In genomic region chr13:111165189-111165588, GRCh38 we compare ENCODE assay signal across 15 cellular contexts. TPM values are rescaled to one million over a fixed set of nuclear protein-coding genes. Genes with fewer than 3 reads are reported as not detected.
DNase-seq lines count a peak whose midpoint lies in the region; ATAC-seq and TF ChIP-seq lines count a peak whose summit lies in the region.
"Had no signal": no experiment of that assay in that cellular context is flagged by ENCODE, and none has a peak within 500 bp of the region (broad histone marks: within the 10 kb centered on the region; RNA-seq: fewer than 3 reads in every experiment).

No MANE protein-coding gene starts in this region.

- peaks cover 52% of the 10 kb centered on the region for H3K4me1 Mint-ChIP-seq in memory B cell

- peak overlapping the region; percentile 84 for H3K27ac Mint-ChIP-seq in memory B cell

- H3K9me3 ChIP-seq in vagina: no peaks in the 10 kb centered on the region

- intact Hi-C loops in vagina (cut with DNase I): no loop called here

- no peak overlapping the region for H3K4me3 Mint-ChIP-seq in memory B cell

- no peaks in the 10 kb centered on the region for H3K27me3 ChIP-seq in vagina

- H3K27me3 Mint-ChIP-seq in memory B cell: no peaks in the 10 kb centered on the region

- no peak for TF ChIP-seq POLR2A in vagina (IDR thresholded peaks at IDR 0.05)

- DNase-seq in memory B cell (ENCODE audit: low spot score in 2 of 2) (no peak), vagina (ENCODE audit: extremely low spot score in 2 of 2) (no peak), SKM-1 (lab: John Stamatoyannopoulos, UW; ENCODE audit: unreplicated experiment) (no peak), GM13977 (ENCODE audit: low spot score) (no peak)
- DNase-seq: activated CD4-positive, alpha-beta T cell treated with anti-CD3 and anti-CD28 coated beads for 48 hours; activated effector memory CD4-positive, alpha-beta T cell treated with Interleukin-2 at 50 U/mL for 16 hours; AML-193; head of caudate nucleus; NCI-H187 treated with DMSO at 0.1 percent for 48 hours had no signal

- H3K36me3 Mint-ChIP-seq in memory B cell: peaks cover 31% of the 10 kb centered on the region

- in situ Hi-C loops in GM13977 (cut with MboI; ENCODE audit: low pct_unique_long_range_greater_than_20kb, low sequenced_read_pairs, unreplicated experiment): no loop called here

- H3K9me3 Mint-ChIP-seq in memory B cell: no peaks in the 10 kb centered on the region

- H3K4me1 ChIP-seq in vagina: peaks cover 46% of the 10 kb centered on the region

- no peak overlapping the region for H3K4me3 ChIP-seq in vagina
- H3K4me3 ChIP-seq: K562 had no signal

- ATAC-seq in GM18861 (IDR thresholded peaks at IDR 0.05; ENCODE audit: unreplicated experiment) (peak; percentile 19), GM21528 (IDR thresholded peaks at IDR 0.05; ENCODE audit: low FRiP score, unreplicated experiment) (peak; percentile 32), HG03095 (IDR thresholded peaks at IDR 0.05; ENCODE audit: unreplicated experiment) (peak; percentile 42), memory B cell (ENCODE audit: low read depth) (no peak), GM19324 (IDR thresholded peaks at IDR 0.05; ENCODE audit: low FRiP score, unreplicated experiment) (no peak)
- ATAC-seq: K562, left lobe of liver had no signal

- TF ChIP-seq CTCF in vagina (IDR thresholded peaks at IDR 0.05) (no peak), GM13977 (IDR thresholded peaks at IDR 0.05; ENCODE audit: extremely low read depth, insufficient read depth, missing control alignments) (no peak)

- H3K27ac ChIP-seq in vagina: no peak overlapping the region

- H3K36me3 ChIP-seq in vagina: no peaks in the 10 kb centered on the region

RNA-seq across cellular contexts. Expression of gene ARHGEF7, which starts 50.1 kb away (rescaled TPM):
- total RNA-seq in vagina: 57.5 TPM

Comparison
In these comparisons a context has a peak if more than half of its experiments do, and no peak if none do; other contexts are left out.
1. ATAC-seq: peak in GM18861 (single experiment), GM21528 (single experiment) and HG03095 (single experiment); none in memory B cell (single experiment) and GM19324 (single experiment).